ENCODE assay signal across 1 cellular context in the genomic region with DNA sequence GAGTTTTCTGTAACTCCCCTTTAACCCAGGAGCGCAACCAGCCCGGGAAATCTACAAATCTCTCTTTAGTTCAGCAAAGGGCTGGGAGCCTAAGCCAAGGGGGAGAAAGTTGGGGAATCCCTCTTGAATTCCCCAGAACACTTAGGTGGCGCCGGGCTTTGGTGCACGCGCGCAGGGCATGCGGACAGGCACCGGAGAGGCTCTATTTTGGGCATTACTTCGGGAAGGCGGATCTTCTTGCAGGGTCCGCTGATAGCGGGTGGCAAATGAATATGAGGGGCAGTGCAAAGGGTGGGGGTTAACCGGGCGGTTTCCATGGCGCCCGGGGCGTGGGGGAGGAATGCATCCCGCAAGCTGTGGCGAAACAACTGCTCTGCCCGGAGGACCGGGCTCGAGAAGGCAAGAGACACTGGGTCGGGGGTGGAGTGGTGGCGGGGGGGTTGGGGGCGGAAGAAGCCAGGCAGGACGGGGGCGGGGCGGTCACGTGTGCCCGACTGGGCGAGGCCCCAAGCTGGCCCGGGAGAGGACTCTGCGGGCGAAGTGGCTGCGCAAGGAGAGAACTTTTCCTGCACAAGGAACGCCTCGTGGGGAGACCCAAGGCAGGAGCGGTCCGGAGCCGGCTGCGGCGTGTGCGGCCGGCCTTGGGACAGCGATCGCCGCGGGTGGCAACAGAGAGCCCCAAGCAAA.
TF ChIP-seq lines count a peak whose summit lies in the region.

A gene with protein sequence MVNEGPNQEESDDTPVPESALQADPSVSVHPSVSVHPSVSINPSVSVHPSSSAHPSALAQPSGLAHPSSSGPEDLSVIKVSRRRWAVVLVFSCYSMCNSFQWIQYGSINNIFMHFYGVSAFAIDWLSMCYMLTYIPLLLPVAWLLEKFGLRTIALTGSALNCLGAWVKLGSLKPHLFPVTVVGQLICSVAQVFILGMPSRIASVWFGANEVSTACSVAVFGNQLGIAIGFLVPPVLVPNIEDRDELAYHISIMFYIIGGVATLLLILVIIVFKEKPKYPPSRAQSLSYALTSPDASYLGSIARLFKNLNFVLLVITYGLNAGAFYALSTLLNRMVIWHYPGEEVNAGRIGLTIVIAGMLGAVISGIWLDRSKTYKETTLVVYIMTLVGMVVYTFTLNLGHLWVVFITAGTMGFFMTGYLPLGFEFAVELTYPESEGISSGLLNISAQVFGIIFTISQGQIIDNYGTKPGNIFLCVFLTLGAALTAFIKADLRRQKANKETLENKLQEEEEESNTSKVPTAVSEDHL (plus strand): TSS at position 522 of the 687 bp plus-strand sequence. CDS start 353 bp downstream, outside the sequence.

TF ChIP-seq in GM12878, 131 proteins besides CTCF, POLR2A, EP300 and RAD21 (continued from another document and continues in another):
- 0 out of 2 replicates have a peak, but pooled peaks have one; percentile 33 for TF ChIP-seq NKRF (conservative IDR thresholded peaks at IDR 0.05)
- TF ChIP-seq TARDBP (IDR thresholded peaks at IDR 0.05; ENCODE audit: borderline replicate concordance): 0 out of 2 replicates have a peak, but pooled peaks have one; percentile 25
- TF ChIP-seq PKNOX1 (IDR thresholded peaks at IDR 0.05): no peak
- no peak for TF ChIP-seq GABPA (IDR thresholded peaks at IDR 0.05; ENCODE audit: low read depth)
- no peak for TF ChIP-seq ZNF207 (IDR thresholded peaks at IDR 0.05; ENCODE audit: borderline replicate concordance)
- TF ChIP-seq MEF2B (IDR thresholded peaks at IDR 0.05; ENCODE audit: partially characterized antibody, poor library complexity, severe bottlenecking): peak; percentile 16
- no peak for TF ChIP-seq E2F4 (IDR thresholded peaks at IDR 0.05; ENCODE audit: low read depth, low read length)
- TF ChIP-seq NR2F1 (conservative IDR thresholded peaks at IDR 0.05): no peak
- TF ChIP-seq CREB1 (IDR thresholded peaks at IDR 0.05; ENCODE audit: low read depth): no peak
- no peak for TF ChIP-seq SMC3 (IDR thresholded peaks at IDR 0.05; ENCODE audit: borderline replicate concordance, low read length)
- no peak for TF ChIP-seq STAT1 (conservative IDR thresholded peaks at IDR 0.05)
- TF ChIP-seq TAF1 (IDR thresholded peaks at IDR 0.05; ENCODE audit: borderline replicate concordance, low read depth, low read length): no peak
- TF ChIP-seq, protein P1, sequence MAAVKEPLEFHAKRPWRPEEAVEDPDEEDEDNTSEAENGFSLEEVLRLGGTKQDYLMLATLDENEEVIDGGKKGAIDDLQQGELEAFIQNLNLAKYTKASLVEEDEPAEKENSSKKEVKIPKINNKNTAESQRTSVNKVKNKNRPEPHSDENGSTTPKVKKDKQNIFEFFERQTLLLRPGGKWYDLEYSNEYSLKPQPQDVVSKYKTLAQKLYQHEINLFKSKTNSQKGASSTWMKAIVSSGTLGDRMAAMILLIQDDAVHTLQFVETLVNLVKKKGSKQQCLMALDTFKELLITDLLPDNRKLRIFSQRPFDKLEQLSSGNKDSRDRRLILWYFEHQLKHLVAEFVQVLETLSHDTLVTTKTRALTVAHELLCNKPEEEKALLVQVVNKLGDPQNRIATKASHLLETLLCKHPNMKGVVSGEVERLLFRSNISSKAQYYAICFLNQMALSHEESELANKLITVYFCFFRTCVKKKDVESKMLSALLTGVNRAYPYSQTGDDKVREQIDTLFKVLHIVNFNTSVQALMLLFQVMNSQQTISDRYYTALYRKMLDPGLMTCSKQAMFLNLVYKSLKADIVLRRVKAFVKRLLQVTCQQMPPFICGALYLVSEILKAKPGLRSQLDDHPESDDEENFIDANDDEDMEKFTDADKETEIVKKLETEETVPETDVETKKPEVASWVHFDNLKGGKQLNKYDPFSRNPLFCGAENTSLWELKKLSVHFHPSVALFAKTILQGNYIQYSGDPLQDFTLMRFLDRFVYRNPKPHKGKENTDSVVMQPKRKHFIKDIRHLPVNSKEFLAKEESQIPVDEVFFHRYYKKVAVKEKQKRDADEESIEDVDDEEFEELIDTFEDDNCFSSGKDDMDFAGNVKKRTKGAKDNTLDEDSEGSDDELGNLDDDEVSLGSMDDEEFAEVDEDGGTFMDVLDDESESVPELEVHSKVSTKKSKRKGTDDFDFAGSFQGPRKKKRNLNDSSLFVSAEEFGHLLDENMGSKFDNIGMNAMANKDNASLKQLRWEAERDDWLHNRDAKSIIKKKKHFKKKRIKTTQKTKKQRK (IDR thresholded peaks at IDR 0.05; ENCODE audit: low read depth, low read length): no peak
- no peak for TF ChIP-seq FOXM1 (IDR thresholded peaks at IDR 0.05; ENCODE audit: low read depth, low read length)
- TF ChIP-seq, protein P2, sequence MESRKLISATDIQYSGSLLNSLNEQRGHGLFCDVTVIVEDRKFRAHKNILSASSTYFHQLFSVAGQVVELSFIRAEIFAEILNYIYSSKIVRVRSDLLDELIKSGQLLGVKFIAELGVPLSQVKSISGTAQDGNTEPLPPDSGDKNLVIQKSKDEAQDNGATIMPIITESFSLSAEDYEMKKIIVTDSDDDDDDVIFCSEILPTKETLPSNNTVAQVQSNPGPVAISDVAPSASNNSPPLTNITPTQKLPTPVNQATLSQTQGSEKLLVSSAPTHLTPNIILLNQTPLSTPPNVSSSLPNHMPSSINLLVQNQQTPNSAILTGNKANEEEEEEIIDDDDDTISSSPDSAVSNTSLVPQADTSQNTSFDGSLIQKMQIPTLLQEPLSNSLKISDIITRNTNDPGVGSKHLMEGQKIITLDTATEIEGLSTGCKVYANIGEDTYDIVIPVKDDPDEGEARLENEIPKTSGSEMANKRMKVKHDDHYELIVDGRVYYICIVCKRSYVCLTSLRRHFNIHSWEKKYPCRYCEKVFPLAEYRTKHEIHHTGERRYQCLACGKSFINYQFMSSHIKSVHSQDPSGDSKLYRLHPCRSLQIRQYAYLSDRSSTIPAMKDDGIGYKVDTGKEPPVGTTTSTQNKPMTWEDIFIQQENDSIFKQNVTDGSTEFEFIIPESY (IDR thresholded peaks at IDR 0.05): no peak
- no peak for TF ChIP-seq ZNF274 (IDR thresholded peaks at IDR 0.05; ENCODE audit: insufficient read depth, insufficient read length)
- TF ChIP-seq, protein P3, sequence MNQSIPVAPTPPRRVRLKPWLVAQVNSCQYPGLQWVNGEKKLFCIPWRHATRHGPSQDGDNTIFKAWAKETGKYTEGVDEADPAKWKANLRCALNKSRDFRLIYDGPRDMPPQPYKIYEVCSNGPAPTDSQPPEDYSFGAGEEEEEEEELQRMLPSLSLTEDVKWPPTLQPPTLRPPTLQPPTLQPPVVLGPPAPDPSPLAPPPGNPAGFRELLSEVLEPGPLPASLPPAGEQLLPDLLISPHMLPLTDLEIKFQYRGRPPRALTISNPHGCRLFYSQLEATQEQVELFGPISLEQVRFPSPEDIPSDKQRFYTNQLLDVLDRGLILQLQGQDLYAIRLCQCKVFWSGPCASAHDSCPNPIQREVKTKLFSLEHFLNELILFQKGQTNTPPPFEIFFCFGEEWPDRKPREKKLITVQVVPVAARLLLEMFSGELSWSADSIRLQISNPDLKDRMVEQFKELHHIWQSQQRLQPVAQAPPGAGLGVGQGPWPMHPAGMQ (IDR thresholded peaks at IDR 0.05; ENCODE audit: borderline replicate concordance): no peak
- no peak for TF ChIP-seq CHD1 (IDR thresholded peaks at IDR 0.05; ENCODE audit: low read depth, low read length)
- no peak for TF ChIP-seq SIX5 (IDR thresholded peaks at IDR 0.05; ENCODE audit: low read depth, low read length, severe bottlenecking)
- TF ChIP-seq, protein P4, sequence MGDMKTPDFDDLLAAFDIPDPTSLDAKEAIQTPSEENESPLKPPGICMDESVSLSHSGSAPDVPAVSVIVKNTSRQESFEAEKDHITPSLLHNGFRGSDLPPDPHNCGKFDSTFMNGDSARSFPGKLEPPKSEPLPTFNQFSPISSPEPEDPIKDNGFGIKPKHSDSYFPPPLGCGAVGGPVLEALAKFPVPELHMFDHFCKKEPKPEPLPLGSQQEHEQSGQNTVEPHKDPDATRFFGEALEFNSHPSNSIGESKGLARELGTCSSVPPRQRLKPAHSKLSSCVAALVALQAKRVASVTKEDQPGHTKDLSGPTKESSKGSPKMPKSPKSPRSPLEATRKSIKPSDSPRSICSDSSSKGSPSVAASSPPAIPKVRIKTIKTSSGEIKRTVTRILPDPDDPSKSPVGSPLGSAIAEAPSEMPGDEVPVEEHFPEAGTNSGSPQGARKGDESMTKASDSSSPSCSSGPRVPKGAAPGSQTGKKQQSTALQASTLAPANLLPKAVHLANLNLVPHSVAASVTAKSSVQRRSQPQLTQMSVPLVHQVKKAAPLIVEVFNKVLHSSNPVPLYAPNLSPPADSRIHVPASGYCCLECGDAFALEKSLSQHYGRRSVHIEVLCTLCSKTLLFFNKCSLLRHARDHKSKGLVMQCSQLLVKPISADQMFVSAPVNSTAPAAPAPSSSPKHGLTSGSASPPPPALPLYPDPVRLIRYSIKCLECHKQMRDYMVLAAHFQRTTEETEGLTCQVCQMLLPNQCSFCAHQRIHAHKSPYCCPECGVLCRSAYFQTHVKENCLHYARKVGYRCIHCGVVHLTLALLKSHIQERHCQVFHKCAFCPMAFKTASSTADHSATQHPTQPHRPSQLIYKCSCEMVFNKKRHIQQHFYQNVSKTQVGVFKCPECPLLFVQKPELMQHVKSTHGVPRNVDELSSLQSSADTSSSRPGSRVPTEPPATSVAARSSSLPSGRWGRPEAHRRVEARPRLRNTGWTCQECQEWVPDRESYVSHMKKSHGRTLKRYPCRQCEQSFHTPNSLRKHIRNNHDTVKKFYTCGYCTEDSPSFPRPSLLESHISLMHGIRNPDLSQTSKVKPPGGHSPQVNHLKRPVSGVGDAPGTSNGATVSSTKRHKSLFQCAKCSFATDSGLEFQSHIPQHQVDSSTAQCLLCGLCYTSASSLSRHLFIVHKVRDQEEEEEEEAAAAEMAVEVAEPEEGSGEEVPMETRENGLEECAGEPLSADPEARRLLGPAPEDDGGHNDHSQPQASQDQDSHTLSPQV (IDR thresholded peaks at IDR 0.05): no peak
- TF ChIP-seq EGR1 (IDR thresholded peaks at IDR 0.05; ENCODE audit: borderline replicate concordance in 1 of 2, low read depth in 2 of 2, low read length in 2 of 2): 0 out of 3 replicates have a peak, but pooled peaks of 1 of the 2 experiments have one; percentile 47
- no peak for TF ChIP-seq POLR2AphosphoS2 (IDR thresholded peaks at IDR 0.05; ENCODE audit: low read depth, low read length)
- no peak for TF ChIP-seq ZZZ3 (IDR thresholded peaks at IDR 0.05; ENCODE audit: control insufficient read depth, insufficient read length, low read depth)
- TF ChIP-seq MAX (IDR thresholded peaks at IDR 0.05; ENCODE audit: low read depth, low read length): no peak
- peak; percentile 26 to 62; a peak in 1 of 4 replicates for TF ChIP-seq IKZF2 (IDR thresholded peaks at IDR 0.05)
- peak; percentile 32; the same call in 1 of the 2 replicates for TF ChIP-seq MTA2 (IDR thresholded peaks at IDR 0.05; ENCODE audit: low read depth)
